33 cellular contexts compared by ENCODE assay signal in the genomic region with DNA sequence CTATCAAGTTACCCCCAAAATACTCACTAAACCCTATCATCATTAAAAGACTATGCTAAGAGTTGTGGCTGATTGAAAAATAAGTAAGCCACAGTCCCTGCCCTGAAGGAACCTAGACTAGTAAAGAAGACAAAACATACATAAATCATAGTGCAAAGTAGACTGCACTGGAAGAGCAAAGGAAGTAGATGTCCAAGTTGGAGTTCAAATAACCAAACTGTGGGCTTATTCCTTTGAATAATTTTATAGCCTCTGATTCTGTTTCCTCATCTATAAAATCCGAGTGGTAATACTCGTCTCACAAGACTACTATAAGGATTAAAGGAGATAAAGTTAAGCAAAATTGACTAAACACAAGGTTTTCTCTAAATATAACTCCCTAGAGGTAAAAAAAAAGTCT.
"Had no signal": no experiment of that assay in that cellular context is flagged by ENCODE, and none has a peak within 500 bp of the region (broad histone marks: within the 10 kb centered on the region; RNA-seq: fewer than 3 reads in every experiment).

No MANE protein-coding gene starts in this region.

- H3K27ac ChIP-seq: brain microvascular endothelial cell, SJCRH30, SK-N-MC had no signal

- H3K4me3 Mint-ChIP-seq: activated CD4-positive, alpha-beta memory T cell treated with anti-CD3 and anti-CD28 coated beads for 36 hours; activated naive CD8-positive, alpha-beta T cell treated with anti-CD3 and anti-CD28 coated beads for 36 hours; activated T-cell treated with anti-CD3 and anti-CD28 coated beads, Interleukin-2, amount 50 U/mL, for 4 hours; T-helper 1 cell treated with Interleukin-12 subunit alpha and Interleukin-12 subunit beta and Interleukin-4 antibody, amounts not matched to agents 30 μg/mL and 1 μg/mL, for 36 hours; T-helper 2 cell treated with Interferon-gamma antibody and Interleukin-4, amounts not matched to agents 5 μg/mL and 100 μg/mL, for 36 hours had no signal

- H3K9me3 Mint-ChIP-seq: activated naive CD8-positive, alpha-beta T cell treated with anti-CD3 and anti-CD28 coated beads for 36 hours; activated T-cell treated with anti-CD3 and anti-CD28 coated beads, Interleukin-2, amount 50 U/mL, for 4 hours; T-helper 1 cell treated with Interleukin-12 subunit alpha and Interleukin-12 subunit beta and Interleukin-4 antibody, amounts not matched to agents 30 μg/mL and 1 μg/mL, for 36 hours; T-helper 2 cell treated with Interferon-gamma antibody and Interleukin-4, amounts not matched to agents 5 μg/mL and 100 μg/mL, for 36 hours; WTC11 had no signal

- H3K27ac Mint-ChIP-seq: activated CD4-positive, alpha-beta memory T cell treated with anti-CD3 and anti-CD28 coated beads for 36 hours; activated naive CD8-positive, alpha-beta T cell treated with anti-CD3 and anti-CD28 coated beads for 36 hours; T-helper 1 cell treated with Interleukin-12 subunit alpha and Interleukin-12 subunit beta and Interleukin-4 antibody, amounts not matched to agents 30 μg/mL and 1 μg/mL, for 36 hours; T-helper 2 cell treated with Interferon-gamma antibody and Interleukin-4, amounts not matched to agents 5 μg/mL and 100 μg/mL, for 36 hours had no signal

- FAIRE-seq: TTC549 had no signal

- H3K27me3 Mint-ChIP-seq: activated CD4-positive, alpha-beta memory T cell treated with anti-CD3 and anti-CD28 coated beads for 36 hours had no signal

- DNase-seq: activated CD4-positive, alpha-beta memory T cell treated with anti-CD3 and anti-CD28 coated beads for 36 hours; activated CD4-positive, alpha-beta T cell treated with anti-CD3 and anti-CD28 coated beads for 4 hours; activated CD4-positive, alpha-beta T cell treated with anti-CD3 and anti-CD28 coated beads, Interleukin-2, amount 50 U/mL, for 1 hour; activated CD4-positive, CD25-positive, alpha-beta regulatory T cell treated with anti-CD3 and anti-CD28 coated beads, Interleukin-2, amount 50 U/mL, for 72 hours; activated CD8-positive, alpha-beta memory T cell treated with anti-CD3 and anti-CD28 coated beads, Interleukin-2, amount 50 U/mL, for 4 hours; activated effector memory CD4-positive, alpha-beta T cell treated with anti-CD3 and anti-CD28 coated beads, Interleukin-2, amount 50 U/mL, for 16 hours; activated naive CD4-positive, alpha-beta T cell; activated naive CD4-positive, alpha-beta T cell treated with anti-CD3 and anti-CD28 coated beads, Interleukin-2, amount 50 U/mL, for 16 hours; activated naive CD8-positive, alpha-beta T cell treated with anti-CD3 and anti-CD28 coated beads for 36 hours; activated T-cell treated with anti-CD3 and anti-CD28 coated beads for 4 hours; activated T-cell treated with anti-CD3 and anti-CD28 coated beads, Interleukin-2, amount 50 U/mL, for 4 hours; amniotic stem cell; aorta; brain microvascular endothelial cell; central memory CD4-positive, alpha-beta T cell; Karpas-422; KBM-7; MM.1S; MV-4-11; NCI-H1092; NCI-H1436 treated with DMSO at 0.1 percent for 48 hours; NCI-H1694 treated with DMSO at 0.1 percent for 48 hours; NCI-H2029; NCI-H345; NCI-H524 treated with DMSO at 0.1 percent for 48 hours; NCI-H748 treated with DMSO at 0.1 percent for 48 hours; Right ventricle myocardium superior; SJCRH30 had no signal

- H3K27me3 ChIP-seq: brain microvascular endothelial cell, SJCRH30 had no signal

- H3K36me3 Mint-ChIP-seq: activated CD4-positive, alpha-beta memory T cell treated with anti-CD3 and anti-CD28 coated beads for 36 hours; activated naive CD8-positive, alpha-beta T cell treated with anti-CD3 and anti-CD28 coated beads for 36 hours; WTC11 had no signal

- ATAC-seq: activated T-cell treated with anti-CD3 and anti-CD28 coated beads, Interleukin-2, amount 50 U/mL, for 4 hours had no signal

- H3K4me1 Mint-ChIP-seq: activated naive CD8-positive, alpha-beta T cell treated with anti-CD3 and anti-CD28 coated beads for 36 hours had no signal

- H3K4me3 ChIP-seq: SJCRH30, SK-N-MC had no signal

- H3K36me3 ChIP-seq: brain microvascular endothelial cell, SJCRH30 had no signal
